ENCODE assay signal across 9 cellular contexts in genomic region chr6:116251568-116252384, GRCh38. TPM values are rescaled to one million over a fixed set of nuclear protein-coding genes. Genes with fewer than 3 reads are reported as not detected.
DNase-seq lines count a peak whose midpoint lies in the region; ATAC-seq, FAIRE-seq and TF ChIP-seq lines count a peak whose summit lies in the region.
"Had no signal": no experiment of that assay in that cellular context is flagged by ENCODE, and none has a peak within 500 bp of the region (broad histone marks: within the 10 kb centered on the region; RNA-seq: fewer than 3 reads in every experiment).

No MANE protein-coding gene starts in this region.

- DNase-seq in BJ (ENCODE audit: low read depth) (peak; percentile 60), bronchial epithelial cell (ENCODE audit: low read depth) (peak; percentile 68), mesendoderm (peak; percentile 73), T-helper 9 cell (no peak), cortex of kidney (lab: John Stamatoyannopoulos, UW) (no peak), left lobe of liver (ENCODE audit: low spot score) (no peak)
- DNase-seq: activated gamma-delta T cell had no signal

- TF ChIP-seq CTCF in BJ (IDR thresholded peaks at IDR 0.05; ENCODE audit: insufficient read depth, low read depth, low read length) (no peak), bronchial epithelial cell (IDR thresholded peaks at IDR 0.05; ENCODE audit: insufficient read depth, low read length, severe bottlenecking) (no peak)

- no peak overlapping the region for H2BK120ac ChIP-seq in mesendoderm (ENCODE audit: low read depth, low read length)

- POLR2A ChIA-PET in BJ (lab: Charles Lee) = interaction anchor here (0.7 kb wide), 1 partner anchor 430 kb away, joined by 4 read pairs; no protein-coding TSS in a partner anchor

- no peak overlapping the region for H4K8ac ChIP-seq in mesendoderm (ENCODE audit: low read depth, low read length)

- peak overlapping the region; percentile 21 for H3K4me2 ChIP-seq in mesendoderm (ENCODE audit: low read length)

- peaks cover 15% of the 10 kb centered on the region for H3K79me1 ChIP-seq in mesendoderm (ENCODE audit: low read length)

- H3K56ac ChIP-seq in mesendoderm (ENCODE audit: low read length) = peak overlapping the region; percentile 26

- no peak overlapping the region for H2BK5ac ChIP-seq in mesendoderm (ENCODE audit: low read length)

- FAIRE-seq in bronchial epithelial cell (lab: Jason Lieb, UNC) = no peak

- H3K23ac ChIP-seq in mesendoderm (ENCODE audit: low read length) = no peak overlapping the region

- H3K27ac ChIP-seq in HUES64 (ENCODE audit: low read depth, low read length) = peak overlapping the region; percentile 73; the same call in 1 of the 2 replicates
- H3K27ac ChIP-seq in mesendoderm (ENCODE audit: low read depth, low read length) = no peak overlapping the region

- H2BK15ac ChIP-seq in mesendoderm (replicated peaks; ENCODE audit: low read depth) = no peak overlapping the region

- no peaks in the 10 kb centered on the region for H3K9me3 ChIP-seq in HUES64 (ENCODE audit: insufficient read depth, low read depth, low read length)

- no peak overlapping the region for H2AK5ac ChIP-seq in mesendoderm (ENCODE audit: low read length)

- peak overlapping the region; percentile 46; the same call in 1 of the 2 replicates for H3K9ac ChIP-seq in HUES64 (ENCODE audit: low read depth, low read length)
- H3K9ac ChIP-seq in mesendoderm (ENCODE audit: low read length) = no peak overlapping the region

- H3K4me3 ChIP-seq in BJ (ENCODE audit: low read depth, low read length) (peak overlapping the region; percentile 38), HUES64 (ENCODE audit: low read length) (peak overlapping the region; percentile 43), bronchial epithelial cell (ENCODE audit: low read depth, low read length) (no peak overlapping the region), mesendoderm (ENCODE audit: low read length) (no peak overlapping the region)

- H3K4ac ChIP-seq in mesendoderm (ENCODE audit: low read depth, low read length) = no peak overlapping the region

- H3K27me3 ChIP-seq in BJ (ENCODE audit: control insufficient read depth, insufficient read depth, low read length) (no peaks in the 10 kb centered on the region), HUES64 (ENCODE audit: insufficient read depth, low read length) (no peaks in the 10 kb centered on the region), bronchial epithelial cell (ENCODE audit: control insufficient read depth, insufficient read depth, low read length) (no peaks in the 10 kb centered on the region), mesendoderm (ENCODE audit: insufficient read depth, low read length, poor library complexity) (no peaks in the 10 kb centered on the region)

- no peak overlapping the region for H4K5ac ChIP-seq in mesendoderm (ENCODE audit: low read length)

- no peak overlapping the region for H3K18ac ChIP-seq in mesendoderm (ENCODE audit: low read length)

- ATAC-seq in left lobe of liver = no peak
- no peak for ATAC-seq in HG02840 (IDR thresholded peaks at IDR 0.05; ENCODE audit: low FRiP score, unreplicated experiment)

- CTCF ChIA-PET in BJ (lab: Yijun Ruan, JAX) = interaction anchor here (0.6 to 5.3 kb wide), 5 partner anchors 16 to 313 kb away, joined by 3 to 43 read pairs (median 3); no protein-coding TSS in a partner anchor

- H3K4me1 ChIP-seq in HUES64 (ENCODE audit: insufficient read depth, low read length) = peaks cover 37% of the 10 kb centered on the region; the same call in 1 of the 2 replicates
- H3K4me1 ChIP-seq in mesendoderm (ENCODE audit: control insufficient read depth, low read depth, low read length) = peaks cover 13% of the 10 kb centered on the region

- no peaks in the 10 kb centered on the region for H3K36me3 ChIP-seq in BJ (ENCODE audit: control insufficient read depth, insufficient read depth, low read length)
- peaks cover 3% of the 10 kb centered on the region; the same call in 1 of the 2 replicates for H3K36me3 ChIP-seq in HUES64 (ENCODE audit: insufficient read depth, low read length)
- H3K36me3 ChIP-seq in bronchial epithelial cell (ENCODE audit: control insufficient read depth, insufficient read depth, low read length) = no peaks in the 10 kb centered on the region
- no peaks in the 10 kb centered on the region for H3K36me3 ChIP-seq in mesendoderm (ENCODE audit: control insufficient read depth, insufficient read depth, low read length)

- WGBS in HUES64 = 65% methylated on average over 5 of the region's 6 CpGs
- no CpG with 5 or more reads among the region's 6 CpGs for WGBS in mesendoderm (ENCODE audit: extremely low coverage, insufficient coverage, low lambda C conversion rate)

- H3K79me2 ChIP-seq in mesendoderm (ENCODE audit: control insufficient read depth, insufficient read depth, low read length) = peaks cover 16% of the 10 kb centered on the region

RNA-seq across cellular contexts. Expression of gene TSPYL4, which starts 2.1 kb away (rescaled TPM):
- 33.7 and 34.2 TPM in 2 replicates for polyA plus RNA-seq in BJ (2011; rRNA removed)
- 20.6 and 28.5 TPM in 2 replicates for polyA minus RNA-seq in BJ (2011; rRNA and poly(A)+ RNA removed)
- 17.7 TPM for polyA plus RNA-seq in HUES64 (2013, experiment 1 of 2)
- polyA plus RNA-seq in HUES64 (2013, experiment 2 of 2) = 17.5 TPM
- total RNA-seq in bronchial epithelial cell = 2.1 and 3.2 TPM in 2 replicates
- polyA plus RNA-seq in mesendoderm (2013, experiment 1 of 2) = 22.8 TPM
- 21.8 TPM for polyA plus RNA-seq in mesendoderm (2013, experiment 2 of 2)
- 5.2 TPM for total RNA-seq in left lobe of liver

RNA-seq across cellular contexts. Expression of gene TSPYL1, which starts 28.0 kb away (rescaled TPM):
- 31.9 and 43.1 TPM in 2 replicates for polyA plus RNA-seq in BJ (2011; rRNA removed)
- 57.8 and 82.0 TPM in 2 replicates for polyA minus RNA-seq in BJ (2011; rRNA and poly(A)+ RNA removed)
- 42.9 TPM for polyA plus RNA-seq in HUES64 (2013, experiment 1 of 2)
- polyA plus RNA-seq in HUES64 (2013, experiment 2 of 2) = 44.1 TPM
- total RNA-seq in bronchial epithelial cell (72.4 and 134 TPM in 2 replicates), left lobe of liver (52.7 TPM)
- 46.8 TPM for polyA plus RNA-seq in mesendoderm (2013, experiment 1 of 2)
- polyA plus RNA-seq in mesendoderm (2013, experiment 2 of 2) = 46.9 TPM

Comparison
In these comparisons a context has a peak if more than half of its experiments do, and no peak if none do; other contexts are left out.
1. DNase-seq: peak in BJ (single experiment), bronchial epithelial cell (single experiment) and mesendoderm (single experiment); none in T-helper 9 cell (single experiment), cortex of kidney (single experiment) and left lobe of liver (single experiment).
2. H3K4me3 ChIP-seq: peak in BJ (single experiment) and HUES64 (single experiment); none in bronchial epithelial cell (single experiment) and mesendoderm (single experiment).